In the genomic region with DNA sequence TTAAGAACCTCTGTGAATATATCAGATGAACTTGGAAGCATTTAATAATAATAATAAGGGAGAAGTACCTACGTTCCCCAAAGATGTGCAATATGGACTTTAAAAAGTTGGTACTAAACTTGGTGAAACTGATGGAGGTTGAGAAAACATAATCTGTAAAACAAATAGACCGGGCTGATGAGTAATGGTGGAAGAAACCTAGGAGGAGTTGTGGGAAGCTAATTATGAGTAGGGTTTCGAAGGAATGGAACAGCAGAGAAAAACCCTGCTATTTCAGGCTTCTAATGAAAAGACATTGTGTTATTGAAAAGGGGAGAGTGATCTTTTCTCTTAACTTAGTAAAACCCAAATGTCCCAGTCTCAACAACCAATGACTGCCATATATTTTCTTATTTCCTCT, we compare ENCODE assay signal across 16 cellular contexts.
DNase-seq lines count a peak whose midpoint lies in the region; ATAC-seq and TF ChIP-seq lines count a peak whose summit lies in the region.
"Had no signal": no experiment of that assay in that cellular context is flagged by ENCODE, and none has a peak within 500 bp of the region (broad histone marks: within the 10 kb centered on the region; RNA-seq: fewer than 3 reads in every experiment).

No MANE protein-coding gene starts in this region.

- H3K27ac ChIP-seq in BLaER1 (no peak overlapping the region), IMR-90 (ENCODE audit: insufficient read depth, low read length) (no peak overlapping the region), osteoblast (ENCODE audit: low read depth, low read length) (peak overlapping the region; percentile 40)

- TF ChIP-seq RAD21 in IMR-90 (IDR thresholded peaks at IDR 0.05; ENCODE audit: low read length) = no peak

- H3K79me1 ChIP-seq in IMR-90 (ENCODE audit: low read depth in 1 of 2, low read length in 2 of 2) = no peaks in the 10 kb centered on the region

- no peaks in the 10 kb centered on the region for H3K79me2 ChIP-seq in osteoblast (ENCODE audit: insufficient read depth, low read length)

- dilution Hi-C loops in IMR-90 (cut with HindIII; ENCODE audit: low sequenced_read_pairs, unreplicated experiment) = no loop called here

- H2AK9ac ChIP-seq in IMR-90 (replicated peaks; ENCODE audit: low read depth, low read length, poor library complexity) = no peak overlapping the region

- no TSS peak for BruUV-seq in IMR-90 (replicated peaks; lab: Mats Ljungman, UMichigan)

- H3K18ac ChIP-seq in IMR-90 (ENCODE audit: low read depth, low read length) = peak overlapping the region; percentile 85; the same call in 1 of the 2 replicates

- H3K9me3 ChIP-seq in BLaER1 (peaks cover 12% of the 10 kb centered on the region), IMR-90 (ENCODE audit: control insufficient read depth, insufficient read depth, low read length) (peaks cover 5% of the 10 kb centered on the region; the same call in 1 of the 2 replicates), osteoblast (ENCODE audit: low read depth, low read length) (no peaks in the 10 kb centered on the region)

- H2BK20ac ChIP-seq in IMR-90 (ENCODE audit: low read depth, low read length) = peak overlapping the region; percentile 66; the same call in 1 of the 2 replicates

- H2AFZ ChIP-seq in IMR-90 (replicated peaks; ENCODE audit: low read length, poor library complexity) (no peak overlapping the region), osteoblast (ENCODE audit: low read length) (peak overlapping the region; percentile 25)

- no peaks in the 10 kb centered on the region for H3K9me1 ChIP-seq in IMR-90 (ENCODE audit: insufficient read depth, low read length)

- H3K4ac ChIP-seq in IMR-90 (ENCODE audit: low read depth, low read length) = peak overlapping the region; percentile 64; the same call in 1 of the 2 replicates

- H3K4me2 ChIP-seq in BLaER1 (peak overlapping the region; percentile 41), IMR-90 (ENCODE audit: low read depth, low read length) (no peak overlapping the region; the same call in 1 of the 2 replicates), osteoblast (ENCODE audit: insufficient read depth, low read length) (peak overlapping the region; percentile 30)

- no peaks in the 10 kb centered on the region for H3K27me3 ChIP-seq in BLaER1
- H3K27me3 ChIP-seq in IMR-90 (ENCODE audit: control insufficient read depth, insufficient read depth, low read length) = no peaks in the 10 kb centered on the region
- H3K27me3 ChIP-seq in osteoblast (ENCODE audit: insufficient read depth, low read length) = no peaks in the 10 kb centered on the region

- H2AK5ac ChIP-seq in IMR-90 (ENCODE audit: low read depth, low read length) = no peak overlapping the region; the same call in 1 of the 2 replicates

- no peaks in the 10 kb centered on the region for H4K20me1 ChIP-seq in BLaER1
- H4K20me1 ChIP-seq in IMR-90 (ENCODE audit: insufficient read depth, low read length) = no peaks in the 10 kb centered on the region
- H4K20me1 ChIP-seq in osteoblast (ENCODE audit: insufficient read depth, low read length) = no peaks in the 10 kb centered on the region

- ATAC-seq in IMR-90 (ENCODE audit: low read depth) = peak; percentile 46

- H2BK15ac ChIP-seq in IMR-90 (ENCODE audit: low read depth, low read length) = peak overlapping the region; percentile 92; the same call in 2 of the 3 replicates

- no peak overlapping the region for H3K56ac ChIP-seq in IMR-90 (ENCODE audit: extremely low read depth, insufficient read depth, low read length)

- 100% methylated on average over 1 of the region's 3 CpGs; no CpG with 5 or more reads in 1 of the 2 experiments for WGBS in IMR-90 (ENCODE audit: extremely low coverage in 2 of 2, insufficient read length in 1 of 2), 2 experiments

- TF ChIP-seq CTCF in IMR-90 (conservative IDR thresholded peaks at IDR 0.05; ENCODE audit: low read depth, low read length) (no peak), astrocyte of the spinal cord (IDR thresholded peaks at IDR 0.05; ENCODE audit: low read depth, low read length) (no peak), osteoblast (IDR thresholded peaks at IDR 0.05; ENCODE audit: extremely low read depth, low read depth, low read length) (no peak)

- no peak overlapping the region for H3K23ac ChIP-seq in IMR-90 (ENCODE audit: low read depth, low read length)

- intact Hi-C loops in IMR-90 (cut with micrococcal nuclease) = no loop called here

- no peak for TF ChIP-seq POLR2A in IMR-90 (IDR thresholded peaks at IDR 0.05; ENCODE audit: low read depth, low read length)

- peaks cover 8% of the 10 kb centered on the region for H3K4me1 ChIP-seq in BLaER1
- peaks cover 2% of the 10 kb centered on the region; the same call in 1 of the 2 replicates for H3K4me1 ChIP-seq in IMR-90 (ENCODE audit: control insufficient read depth, insufficient read depth, low read length)
- H3K4me1 ChIP-seq in osteoblast (ENCODE audit: insufficient read depth, low read length) = peaks cover 16% of the 10 kb centered on the region

- H3K4me3 ChIP-seq in BLaER1 = no peak overlapping the region
- H3K4me3 ChIP-seq in IMR-90 (ENCODE audit: insufficient read depth, low read depth, low read length) = no peak overlapping the region
- H3K4me3 ChIP-seq in astrocyte of the spinal cord (ENCODE audit: low read depth, low read length) = no peak overlapping the region
- H3K4me3 ChIP-seq in osteoblast (ENCODE audit: insufficient read depth, low read length) = no peak overlapping the region

- in situ Hi-C loops in IMR-90 (cut with MboI; ENCODE audit: low sequenced_read_pairs) = no loop called here
- in situ Hi-C loops in astrocyte of the spinal cord (cut with HindIII; ENCODE audit: low sequenced_read_pairs) = no loop called here

- no peak overlapping the region for H4K91ac ChIP-seq in IMR-90 (ENCODE audit: insufficient read depth, low read depth, low read length)

- H3K9ac ChIP-seq in BLaER1 = no peak overlapping the region
- no peak overlapping the region for H3K9ac ChIP-seq in IMR-90 (ENCODE audit: low read depth, low read length)

- POLR2A ChIA-PET in IMR-90 (lab: Charles Lee; ENCODE audit: unreplicated experiment) = no interaction called here

- peak overlapping the region; percentile 33 for H2BK5ac ChIP-seq in IMR-90 (ENCODE audit: low read depth, low read length, poor library complexity, severe bottlenecking)

- peak overlapping the region; percentile 33 for H2BK120ac ChIP-seq in IMR-90 (ENCODE audit: low read depth, low read length)

- no peak overlapping the region for H4K5ac ChIP-seq in IMR-90 (ENCODE audit: low read depth, low read length)

- peak overlapping the region in 1 of 2 experiments; percentile 24; a peak in 2 of 4 replicates for H4K8ac ChIP-seq in IMR-90 (ENCODE audit: low read depth in 2 of 2, low read length in 2 of 2)

- CTCF ChIA-PET in IMR-90 (lab: Yijun Ruan, JAX) = interaction anchor here (1.0 to 1.3 kb wide), 2 partner anchors 8 to 14 kb away, joined by 3 read pairs; no protein-coding TSS in a partner anchor

- H3K36me3 ChIP-seq in BLaER1 = no peaks in the 10 kb centered on the region
- H3K36me3 ChIP-seq in IMR-90 (ENCODE audit: control insufficient read depth, insufficient read depth, low read length) = no peaks in the 10 kb centered on the region
- H3K36me3 ChIP-seq in osteoblast (ENCODE audit: insufficient read depth, low read length) = no peaks in the 10 kb centered on the region

- DNase-seq in IMR-90 = peak; percentile 55
- peak; percentile 55 for DNase-seq in astrocyte of the spinal cord (ENCODE audit: low read depth, low spot score)
- DNase-seq in osteoblast (ENCODE audit: insufficient read length, low spot score, missing footprints) = peak; percentile 77
- DNase-seq in NCI-H82 (lab: John Stamatoyannopoulos, UW) = no peak
- DNase-seq in NOMO-1 treated with DMSO at 0.1 percent for 48 hours (lab: John Stamatoyannopoulos, UW; ENCODE audit: unreplicated experiment) = no peak
- DNase-seq in stimulated activated naive CD4-positive, alpha-beta T cell treated with Interleukin-2 at 50 U/mL for 16 hours (lab: John Stamatoyannopoulos, UW) = no peak
- DNase-seq in T-helper 2 cell = no peak
- DNase-seq: CD4-positive, alpha-beta memory T cell; DND-41; H7; Karpas-422; NCI-H1417; NCI-H1930; NCI-H2171 treated with DMSO at 0.1 percent for 48 hours; SIG-M5 had no signal

- peak overlapping the region; percentile 51; the same call in 1 of the 2 replicates for H3K14ac ChIP-seq in IMR-90 (replicated peaks; ENCODE audit: low read depth, low read length)

TF ChIP-seq in IMR-90, 13 proteins besides CTCF, POLR2A, EP300 and RAD21:
- TF ChIP-seq MXI1 (IDR thresholded peaks at IDR 0.05; ENCODE audit: borderline replicate concordance, low read depth, low read length) = no peak
- no peak for TF ChIP-seq MAFK (IDR thresholded peaks at IDR 0.05; ENCODE audit: low read depth, low read length)
- no peak for TF ChIP-seq NFE2L2 (IDR thresholded peaks at IDR 0.05; ENCODE audit: low read depth, low read length)
- no peak for TF ChIP-seq BHLHE40 (IDR thresholded peaks at IDR 0.05; ENCODE audit: low read depth, low read length)
- TF ChIP-seq SMC3 (IDR thresholded peaks at IDR 0.05; ENCODE audit: low read depth, low read length) = no peak
- TF ChIP-seq RCOR1 (IDR thresholded peaks at IDR 0.05; ENCODE audit: insufficient replicate concordance, low read length) = no peak
- TF ChIP-seq MAZ (IDR thresholded peaks at IDR 0.05; ENCODE audit: borderline replicate concordance, low read depth, low read length) = no peak
- TF ChIP-seq, protein P1, sequence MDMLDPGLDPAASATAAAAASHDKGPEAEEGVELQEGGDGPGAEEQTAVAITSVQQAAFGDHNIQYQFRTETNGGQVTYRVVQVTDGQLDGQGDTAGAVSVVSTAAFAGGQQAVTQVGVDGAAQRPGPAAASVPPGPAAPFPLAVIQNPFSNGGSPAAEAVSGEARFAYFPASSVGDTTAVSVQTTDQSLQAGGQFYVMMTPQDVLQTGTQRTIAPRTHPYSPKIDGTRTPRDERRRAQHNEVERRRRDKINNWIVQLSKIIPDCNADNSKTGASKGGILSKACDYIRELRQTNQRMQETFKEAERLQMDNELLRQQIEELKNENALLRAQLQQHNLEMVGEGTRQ (IDR thresholded peaks at IDR 0.05; ENCODE audit: low read depth, low read length) = no peak
- TF ChIP-seq FOS (IDR thresholded peaks at IDR 0.05; ENCODE audit: low read depth, low read length) = no peak

Comparison
In these comparisons a context has a peak if more than half of its experiments do, and no peak if none do; other contexts are left out.
1. DNase-seq: peak in IMR-90 (single experiment), astrocyte of the spinal cord (single experiment) and osteoblast (single experiment); none in NCI-H82 (single experiment), NOMO-1 treated with DMSO at 0.1 percent for 48 hours (single experiment), stimulated activated naive CD4-positive, alpha-beta T cell treated with Interleukin-2 at 50 U/mL for 16 hours (single experiment) and T-helper 2 cell (0 of 5).